23 cellular contexts compared by ENCODE assay signal in the genomic region with DNA sequence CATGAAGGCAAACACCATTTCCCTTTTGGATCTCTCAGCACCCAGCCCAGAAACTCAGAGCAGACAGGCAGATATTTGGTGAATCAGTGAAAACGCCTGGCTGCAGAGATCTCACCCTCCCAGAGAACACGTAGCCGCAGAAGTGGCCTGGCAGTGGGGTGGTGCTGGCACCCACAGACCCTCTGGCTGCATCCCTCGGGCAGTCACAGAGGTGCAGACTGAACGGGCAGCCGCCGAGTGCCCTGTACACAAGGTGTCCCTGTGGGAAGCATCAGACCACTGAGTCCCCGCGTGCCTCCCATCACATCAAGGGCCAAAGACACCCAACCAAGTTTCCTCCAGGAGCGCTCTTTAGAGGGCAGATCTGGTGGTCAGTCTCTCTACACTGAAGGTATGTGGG.
"Had no signal": no experiment of that assay in that cellular context is flagged by ENCODE, and none has a peak within 500 bp of the region (broad histone marks: within the 10 kb centered on the region; RNA-seq: fewer than 3 reads in every experiment).

No MANE protein-coding gene starts in this region.

- H3K4me1 Mint-ChIP-seq: activated CD4-positive, alpha-beta memory T cell treated with anti-CD3 and anti-CD28 coated beads, Interleukin-2, amount 10 ng/mL, durations not matched to agents 7 days and 5 days; activated naive CD4-positive, alpha-beta T cell treated with anti-CD3 and anti-CD28 coated beads, Interleukin-2, amount 10 ng/mL, durations not matched to agents 7 days and 5 days had no signal

- H3K36me3 ChIP-seq: gastroesophageal sphincter, heart left ventricle, pancreas, right atrium auricular region, tibial artery, uterus had no signal

- H3K27me3 ChIP-seq: body of pancreas, heart left ventricle, pancreas, right atrium auricular region, uterus had no signal

- ATAC-seq: activated CD4-positive, CD25-positive, alpha-beta regulatory T cell treated with anti-CD3 and anti-CD28 coated beads, Interleukin-2, amount 50 U/mL, for 24 hours; activated naive CD8-positive, alpha-beta T cell treated with anti-CD3 and anti-CD28 coated beads, Interleukin-2, amount 50 U/mL, for 24 hours; activated T-cell treated with anti-CD3 and anti-CD28 coated beads, Interleukin-2, amount 50 U/mL, for 72 hours; body of pancreas; naive thymus-derived CD8-positive, alpha-beta T cell; pancreas; psoas muscle; stimulated activated effector memory CD8-positive, alpha-beta T cell treated with anti-CD3 and anti-CD28 coated beads, Interleukin-12 subunit alpha, Interleukin-12 subunit beta, amount 100 ng/mL, for 72 hours; stimulated activated naive CD8-positive, alpha-beta T cell treated with anti-CD3 and anti-CD28 coated beads, Interleukin-15, amount 100 ng/mL, for 72 hours had no signal

- H3K9me3 Mint-ChIP-seq: activated CD4-positive, alpha-beta memory T cell treated with anti-CD3 and anti-CD28 coated beads, Interleukin-2, amount 10 ng/mL, durations not matched to agents 7 days and 5 days; activated CD4-positive, alpha-beta T cell treated with anti-CD3 and anti-CD28 coated beads, Interleukin-2, amount 10 ng/mL, durations not matched to agents 24 days and 14 days; activated naive CD4-positive, alpha-beta T cell treated with anti-CD3 and anti-CD28 coated beads, Interleukin-2, amount 10 ng/mL, durations not matched to agents 7 days and 5 days; activated naive CD8-positive, alpha-beta T cell treated with anti-CD3 and anti-CD28 coated beads, Interleukin-2, amount 50 U/mL, for 24 hours; activated T-cell treated with anti-CD3 and anti-CD28 coated beads, Interleukin-2, amount 50 U/mL, for 72 hours; dendritic cell treated with granulocyte-macrophage colony-stimulating factor and Interleukin-4, amounts not matched to agents 40 ng/mL and 50 ng/mL, for 4 days; naive thymus-derived CD8-positive, alpha-beta T cell; stimulated activated effector memory CD8-positive, alpha-beta T cell treated with anti-CD3 and anti-CD28 coated beads, Interleukin-12 subunit alpha, Interleukin-12 subunit beta, amount 100 ng/mL, for 72 hours; stimulated activated naive CD8-positive, alpha-beta T cell treated with anti-CD3 and anti-CD28 coated beads, Interleukin-15, amount 100 ng/mL, for 72 hours had no signal

- H3K4me3 Mint-ChIP-seq: activated CD4-positive, alpha-beta memory T cell treated with anti-CD3 and anti-CD28 coated beads, Interleukin-2, amount 10 ng/mL, durations not matched to agents 7 days and 5 days; activated CD4-positive, alpha-beta T cell treated with anti-CD3 and anti-CD28 coated beads, Interleukin-2, amount 10 ng/mL, durations not matched to agents 24 days and 14 days; activated naive CD4-positive, alpha-beta T cell treated with anti-CD3 and anti-CD28 coated beads, Interleukin-2, amount 10 ng/mL, durations not matched to agents 7 days and 5 days; activated naive CD8-positive, alpha-beta T cell treated with anti-CD3 and anti-CD28 coated beads, Interleukin-2, amount 50 U/mL, for 24 hours; stimulated activated effector memory CD8-positive, alpha-beta T cell treated with anti-CD3 and anti-CD28 coated beads, Interleukin-12 subunit alpha, Interleukin-12 subunit beta, amount 100 ng/mL, for 72 hours had no signal

- H3K27me3 Mint-ChIP-seq: activated CD4-positive, alpha-beta memory T cell treated with anti-CD3 and anti-CD28 coated beads, Interleukin-2, amount 10 ng/mL, durations not matched to agents 7 days and 5 days; activated CD4-positive, alpha-beta T cell treated with anti-CD3 and anti-CD28 coated beads, Interleukin-2, amount 10 ng/mL, durations not matched to agents 24 days and 14 days; activated naive CD4-positive, alpha-beta T cell treated with anti-CD3 and anti-CD28 coated beads, Interleukin-2, amount 10 ng/mL, durations not matched to agents 7 days and 5 days; activated naive CD8-positive, alpha-beta T cell treated with anti-CD3 and anti-CD28 coated beads, Interleukin-2, amount 50 U/mL, for 24 hours; stimulated activated naive CD8-positive, alpha-beta T cell treated with anti-CD3 and anti-CD28 coated beads, Interleukin-15, amount 100 ng/mL, for 72 hours had no signal

- DNase-seq: activated CD4-positive, alpha-beta memory T cell treated with anti-CD3 and anti-CD28 coated beads, Interleukin-2, amount 10 ng/mL, durations not matched to agents 7 days and 5 days; activated CD4-positive, alpha-beta T cell treated with anti-CD3 and anti-CD28 coated beads, Interleukin-2, amount 10 ng/mL, durations not matched to agents 24 days and 14 days; activated effector memory CD4-positive, alpha-beta T cell treated with anti-CD3 and anti-CD28 coated beads, Interleukin-2, amount 50 U/mL, for 16 hours; activated naive CD4-positive, alpha-beta T cell treated with anti-CD3 and anti-CD28 coated beads, Interleukin-2, amount 10 ng/mL, durations not matched to agents 7 days and 5 days; activated naive CD8-positive, alpha-beta T cell treated with anti-CD3 and anti-CD28 coated beads, Interleukin-2, amount 50 U/mL, for 24 hours; activated T-cell treated with anti-CD3 and anti-CD28 coated beads, Interleukin-2, amount 50 U/mL, for 72 hours; body of pancreas; effector CD8-positive, alpha-beta T cell; islet precursor cell; left cardiac atrium; naive thymus-derived CD8-positive, alpha-beta T cell; pancreas; psoas muscle; stimulated activated CD4-positive, alpha-beta T cell treated with anti-CD3 and anti-CD28 coated beads, Interleukin-1b, Interleukin-23, amount 100 ng/mL, for 48 hours; stimulated activated naive CD8-positive, alpha-beta T cell treated with anti-CD3 and anti-CD28 coated beads, Interleukin-15, amount 100 ng/mL, for 72 hours; uterus had no signal

- H3K36me3 Mint-ChIP-seq: activated naive CD4-positive, alpha-beta T cell treated with anti-CD3 and anti-CD28 coated beads, Interleukin-2, amount 10 ng/mL, durations not matched to agents 7 days and 5 days had no signal

- H3K4me1 ChIP-seq: gastroesophageal sphincter, pancreas, psoas muscle, right atrium auricular region, tibial artery, uterus had no signal

- H3K27ac ChIP-seq: body of pancreas, pancreas, psoas muscle, tibial artery, uterus had no signal

- H3K27ac Mint-ChIP-seq: activated CD4-positive, alpha-beta memory T cell treated with anti-CD3 and anti-CD28 coated beads, Interleukin-2, amount 10 ng/mL, durations not matched to agents 7 days and 5 days; activated naive CD4-positive, alpha-beta T cell treated with anti-CD3 and anti-CD28 coated beads, Interleukin-2, amount 10 ng/mL, durations not matched to agents 7 days and 5 days; activated naive CD8-positive, alpha-beta T cell treated with anti-CD3 and anti-CD28 coated beads, Interleukin-2, amount 50 U/mL, for 24 hours; activated T-cell treated with anti-CD3 and anti-CD28 coated beads, Interleukin-2, amount 50 U/mL, for 72 hours; stimulated activated effector memory CD8-positive, alpha-beta T cell treated with anti-CD3 and anti-CD28 coated beads, Interleukin-12 subunit alpha, Interleukin-12 subunit beta, amount 100 ng/mL, for 72 hours had no signal

- H3K9me3 ChIP-seq: body of pancreas, gastroesophageal sphincter, heart left ventricle, pancreas, psoas muscle, right atrium auricular region, tibial artery, uterus had no signal

- H3K4me3 ChIP-seq: body of pancreas, gastroesophageal sphincter, pancreas, psoas muscle, right atrium auricular region, tibial artery, uterus had no signal
